In the genomic region with DNA sequence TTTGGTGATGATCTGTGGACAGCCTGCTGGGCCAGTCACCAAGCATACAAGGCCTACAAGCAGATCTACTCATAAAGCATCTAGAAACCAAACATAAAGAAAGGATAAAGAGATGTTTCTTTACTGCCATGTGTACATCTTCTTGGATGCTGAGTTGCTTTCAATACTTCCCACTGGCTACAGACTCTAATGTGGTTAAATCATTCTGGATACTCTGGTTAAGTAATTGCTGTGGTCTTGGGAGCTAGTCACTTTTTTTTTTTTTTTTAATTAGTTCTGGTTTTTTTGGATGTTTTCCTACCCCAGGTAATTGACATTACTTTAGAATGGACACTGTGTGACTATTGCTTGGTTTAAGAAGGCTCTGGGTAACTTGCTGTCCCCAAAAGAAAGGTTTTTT, we compare ENCODE assay signal across 31 cellular contexts.
"Had no signal": no experiment of that assay in that cellular context is flagged by ENCODE, and none has a peak within 500 bp of the region (broad histone marks: within the 10 kb centered on the region; RNA-seq: fewer than 3 reads in every experiment).

No MANE protein-coding gene starts in this region.

- H3K9me3 Mint-ChIP-seq: activated CD8-positive, alpha-beta T cell treated with anti-CD3 and anti-CD28 coated beads for 36 hours; activated naive CD4-positive, alpha-beta T cell treated with anti-CD3 and anti-CD28 coated beads, Interleukin-2, amount 10 ng/mL, durations not matched to agents 7 days and 5 days; activated naive CD8-positive, alpha-beta T cell treated with anti-CD3 and anti-CD28 coated beads, Interleukin-2, amount 10 ng/mL, durations not matched to agents 7 days and 5 days; activated T-cell treated with anti-CD3 and anti-CD28 coated beads, Interleukin-2, amount 50 U/mL, for 72 hours; activated T-helper 2 cell treated with anti-CD3 and anti-CD28 coated beads, Interferon-gamma antibody, Interleukin-2, Interleukin-4, amounts not matched to agents 10 μg/mL and 5 μg/mL and 100 μg/mL, durations not matched to agents 14 hours and 24 hours and 36 hours; T-cell had no signal

- H3K4me2 ChIP-seq: KMS-11 had no signal

- H3K27ac Mint-ChIP-seq: activated CD8-positive, alpha-beta T cell treated with anti-CD3 and anti-CD28 coated beads for 36 hours; activated naive CD4-positive, alpha-beta T cell treated with anti-CD3 and anti-CD28 coated beads, Interleukin-2, amount 10 ng/mL, durations not matched to agents 7 days and 5 days; activated naive CD8-positive, alpha-beta T cell treated with anti-CD3 and anti-CD28 coated beads, Interleukin-2, amount 10 ng/mL, durations not matched to agents 7 days and 5 days; activated T-cell treated with anti-CD3 and anti-CD28 coated beads, Interleukin-2, amount 50 U/mL, for 72 hours; activated T-helper 2 cell treated with anti-CD3 and anti-CD28 coated beads, Interferon-gamma antibody, Interleukin-2, Interleukin-4, amounts not matched to agents 10 μg/mL and 5 μg/mL and 100 μg/mL, durations not matched to agents 14 hours and 24 hours and 36 hours; T-cell had no signal

- DNase-seq: activated CD4-positive, alpha-beta T cell treated with anti-CD3 and anti-CD28 coated beads for 4 hours; activated CD8-positive, alpha-beta memory T cell treated with anti-CD3 and anti-CD28 coated beads, Interleukin-2, amount 50 U/mL, for 4 hours; activated CD8-positive, alpha-beta T cell treated with anti-CD3 and anti-CD28 coated beads for 36 hours; activated gamma-delta T cell treated with Interleukin-2 at 50 U/mL for 16 hours; activated naive CD4-positive, alpha-beta T cell treated with anti-CD3 and anti-CD28 coated beads, Interleukin-2, amount 10 ng/mL, durations not matched to agents 7 days and 5 days; activated naive CD8-positive, alpha-beta T cell treated with anti-CD3 and anti-CD28 coated beads, Interleukin-2, amount 10 ng/mL, durations not matched to agents 7 days and 5 days; activated T-cell treated with anti-CD3 and anti-CD28 coated beads, Interleukin-2, amount 50 U/mL, for 72 hours; adrenal gland; aorta; central memory CD4-positive, alpha-beta T cell; cortex of kidney; MG63; MV-4-11; NCI-H1092 treated with DMSO at 0.1 percent for 48 hours; NCI-H1417 treated with DMSO at 0.1 percent for 48 hours; NCI-H1694; NCI-H2029; NCI-H2107; NCI-H345; NCI-H510A; NCI-H526 treated with DMSO at 0.1 percent for 48 hours; PC-3; SIG-M5; T-cell; T-helper 2 cell had no signal

- H3K4me3 ChIP-seq: adrenal gland, MG63, SK-N-MC had no signal

- H3K27me3 Mint-ChIP-seq: activated CD8-positive, alpha-beta T cell treated with anti-CD3 and anti-CD28 coated beads for 36 hours; activated naive CD4-positive, alpha-beta T cell treated with anti-CD3 and anti-CD28 coated beads, Interleukin-2, amount 10 ng/mL, durations not matched to agents 7 days and 5 days; activated naive CD8-positive, alpha-beta T cell treated with anti-CD3 and anti-CD28 coated beads, Interleukin-2, amount 10 ng/mL, durations not matched to agents 7 days and 5 days; T-cell had no signal

- H3K27ac ChIP-seq: adrenal gland, KMS-11, SK-N-MC had no signal

- H3K4me3 Mint-ChIP-seq: activated CD8-positive, alpha-beta T cell treated with anti-CD3 and anti-CD28 coated beads for 36 hours; activated naive CD4-positive, alpha-beta T cell treated with anti-CD3 and anti-CD28 coated beads, Interleukin-2, amount 10 ng/mL, durations not matched to agents 7 days and 5 days; activated naive CD8-positive, alpha-beta T cell treated with anti-CD3 and anti-CD28 coated beads, Interleukin-2, amount 10 ng/mL, durations not matched to agents 7 days and 5 days; activated T-cell treated with anti-CD3 and anti-CD28 coated beads, Interleukin-2, amount 50 U/mL, for 72 hours; T-cell had no signal

- H3K36me3 Mint-ChIP-seq: activated naive CD4-positive, alpha-beta T cell treated with anti-CD3 and anti-CD28 coated beads, Interleukin-2, amount 10 ng/mL, durations not matched to agents 7 days and 5 days; T-cell had no signal

- H3K36me3 ChIP-seq: adrenal gland, MG63 had no signal

- H3K27me3 ChIP-seq: adrenal gland, MG63 had no signal

- H3K9me3 ChIP-seq: adrenal gland, MG63 had no signal

- H3K9ac ChIP-seq: KMS-11 had no signal

- H3K4me1 ChIP-seq: adrenal gland had no signal

- FAIRE-seq: bronchial epithelial cell, RCC 7860 had no signal

- ATAC-seq: activated CD4-positive, CD25-positive, alpha-beta regulatory T cell treated with anti-CD3 and anti-CD28 coated beads, Interleukin-2, amount 50 U/mL, for 24 hours; activated CD8-positive, alpha-beta T cell treated with anti-CD3 and anti-CD28 coated beads for 36 hours; activated T-cell treated with anti-CD3 and anti-CD28 coated beads, Interleukin-2, amount 50 U/mL, for 72 hours; PC-3; T-cell had no signal
